16 cellular contexts compared by ENCODE assay signal in the genomic region with DNA sequence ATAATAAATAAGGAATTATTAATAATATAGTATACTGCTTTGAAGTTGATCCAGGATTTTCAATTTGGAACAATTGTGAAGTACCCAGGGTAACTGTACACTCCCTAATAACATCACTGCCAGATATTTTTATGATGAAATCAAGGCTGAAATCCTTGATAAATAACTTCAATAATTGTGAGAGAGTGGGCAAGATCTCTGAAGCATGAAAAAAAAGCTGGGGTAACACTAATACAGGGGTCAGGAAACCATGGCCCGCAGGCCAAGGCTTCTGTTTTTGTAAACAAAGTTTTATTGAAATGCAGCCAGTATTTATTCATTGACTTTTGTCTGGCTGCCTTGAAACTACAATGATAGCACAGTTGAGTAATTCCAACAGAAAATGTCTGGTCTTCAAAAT. TPM values are rescaled to one million over a fixed set of nuclear protein-coding genes. Genes with fewer than 3 reads are reported as not detected.
DNase-seq lines count a peak whose midpoint lies in the region; ATAC-seq, FAIRE-seq and TF ChIP-seq lines count a peak whose summit lies in the region.
"Had no signal": no experiment of that assay in that cellular context is flagged by ENCODE, and none has a peak within 500 bp of the region (broad histone marks: within the 10 kb centered on the region; RNA-seq: fewer than 3 reads in every experiment).

No MANE protein-coding gene starts in this region.

- POLR2A ChIA-PET in HepG2 (lab: Yijun Ruan, JAX), result no interaction called here

- in situ Hi-C loops in HepG2 (cut with HindIII; ENCODE audit: extremely low pct_ligation_motif_present, low pct_unique_long_range_greater_than_20kb), result no loop called here

- H3K36me3 ChIP-seq in liver (ENCODE audit: control insufficient read depth in 4 of 4, insufficient read depth in 3 of 4, low read depth in 1 of 4, low read length in 3 of 4), result peaks cover 0 to 5% (median 1%) of the 10 kb centered on the region in 4 donors
- H3K36me3 ChIP-seq in HepG2 (replicated peaks in 1 of 2; ENCODE audit: control insufficient read depth in 1 of 2, insufficient read depth in 2 of 2, low read length in 2 of 2), result no peaks in the 10 kb centered on the region
- H3K36me3 ChIP-seq in esophagus muscularis mucosa, result no peaks in the 10 kb centered on the region
- H3K36me3 ChIP-seq in osteoblast (ENCODE audit: insufficient read depth, low read length), result peaks cover 10% of the 10 kb centered on the region

- TF ChIP-seq EP300 in HepG2 (IDR thresholded peaks at IDR 0.05; ENCODE audit: low read depth in 2 of 2, low read length in 2 of 2) (no peak), HepG2 (CRISPR knock-in tag; IDR thresholded peaks at IDR 0.05; ENCODE audit: borderline replicate concordance) (no peak), esophagus muscularis mucosa (IDR thresholded peaks at IDR 0.05) (no peak)

- peaks cover 0 to 13% (median 4%) of the 10 kb centered on the region in 4 donors for H3K4me1 ChIP-seq in liver (ENCODE audit: control insufficient read depth in 4 of 4, insufficient read depth in 4 of 4, low read length in 3 of 4)
- H3K4me1 ChIP-seq in HepG2 (ENCODE audit: insufficient read depth, low read length), result no peaks in the 10 kb centered on the region
- peaks cover 26 to 57% (median 39%) of the 10 kb centered on the region in 4 donors for H3K4me1 ChIP-seq in esophagus muscularis mucosa
- H3K4me1 ChIP-seq in osteoblast (ENCODE audit: insufficient read depth, low read length), result peaks cover 17% of the 10 kb centered on the region

- no peak overlapping the region for H3K4me2 ChIP-seq in HepG2 (ENCODE audit: low read depth, low read length)
- no peak overlapping the region for H3K4me2 ChIP-seq in osteoblast (ENCODE audit: insufficient read depth, low read length)

- H3K79me2 ChIP-seq in HepG2 (ENCODE audit: insufficient read depth, low read length), result no peaks in the 10 kb centered on the region
- H3K79me2 ChIP-seq in osteoblast (ENCODE audit: insufficient read depth, low read length), result peaks cover 87% of the 10 kb centered on the region

- H2AFZ ChIP-seq in HepG2 (ENCODE audit: low read length), result no peak overlapping the region
- H2AFZ ChIP-seq in osteoblast (ENCODE audit: low read length), result no peak overlapping the region
- H2AFZ ChIP-seq: GM23248 had no signal

- intact Hi-C loops in HepG2 (cut with micrococcal nuclease; ENCODE audit: unreplicated experiment) (loop anchor here (1.0 to 2.0 kb wide), 3 partner anchors 39 to 153 kb away; no protein-coding TSS in a partner anchor), esophagus muscularis mucosa (cut with DNase I) (no loop called here)

- H4K20me1 ChIP-seq in HepG2 (ENCODE audit: insufficient read depth, low read length) (no peaks in the 10 kb centered on the region), osteoblast (ENCODE audit: insufficient read depth, low read length) (no peaks in the 10 kb centered on the region)

- H3K27ac ChIP-seq in liver (ENCODE audit: low read depth in 1 of 2, low read length in 2 of 2) (peak overlapping the region in 1 of 2 donors; percentile 8), HepG2 (ENCODE audit: extremely low read length, insufficient read depth, low read length) (no peak overlapping the region), esophagus muscularis mucosa (replicated peaks in 1 of 4) (peak overlapping the region in 3 of 4 donors; percentile 4 to 48 (median 25)), osteoblast (ENCODE audit: low read depth, low read length) (no peak overlapping the region)
- H3K27ac ChIP-seq: GM23248 had no signal

- TF ChIP-seq POLR2A in HepG2 (IDR thresholded peaks at IDR 0.05; ENCODE audit: insufficient read depth in 1 of 2, low read depth in 2 of 2, low read length in 2 of 2) (no peak), esophagus muscularis mucosa (IDR thresholded peaks at IDR 0.05; ENCODE audit: low read depth) (no peak)

- H3K4me3 ChIP-seq in liver (ENCODE audit: low read depth in 1 of 3, low read length in 3 of 3) (no peak overlapping the region), HepG2 (replicated peaks in 1 of 3; ENCODE audit: insufficient read depth in 1 of 3, low read depth in 2 of 3, low read length in 3 of 3) (no peak overlapping the region), esophagus muscularis mucosa (no peak overlapping the region), osteoblast (ENCODE audit: insufficient read depth, low read length) (no peak overlapping the region)
- H3K4me3 ChIP-seq: GM12878, GM23248 had no signal

- no peak overlapping the region for H3K9ac ChIP-seq in liver (ENCODE audit: low read depth in 1 of 2, low read length in 2 of 2)
- H3K9ac ChIP-seq in HepG2 (ENCODE audit: insufficient read depth, low read depth, low read length), result no peak overlapping the region
- H3K9ac ChIP-seq: GM23248 had no signal

- CTCF ChIA-PET in HepG2 (lab: Yijun Ruan, JAX; ENCODE audit: low intra/inter-chr PET ratio, low total read pairs), result interaction anchor here (1.2 kb wide), 1 partner anchor 119 kb away, joined by 4 read pairs; no protein-coding TSS in a partner anchor

- no peak for DNase-seq in HepG2 (ENCODE audit: low spot score)
- no peak for DNase-seq in esophagus muscularis mucosa (ENCODE audit: extremely low spot score)
- DNase-seq in pons (ENCODE audit: low spot score), result peak; percentile 55
- DNase-seq in frontal cortex (ENCODE audit: low spot score in 2 of 2), result no peak
- no peak for DNase-seq in osteoblast (ENCODE audit: insufficient read length, low spot score, missing footprints)
- DNase-seq in NCI-H146 treated with DMSO at 0.1 percent for 48 hours (lab: John Stamatoyannopoulos, UW; ENCODE audit: unreplicated experiment), result no peak
- no peak for DNase-seq in T-helper 1 cell
- DNase-seq: C1 segment of cervical spinal cord; Calu3; CD4-positive, alpha-beta T cell; DMS 273 treated with DMSO at 0.1 percent for 48 hours; GM23248 had no signal

- no TSS peak for BruUV-seq in HepG2 (replicated peaks; lab: Mats Ljungman, UMichigan)

- H3K9me3 ChIP-seq in liver (ENCODE audit: control insufficient read depth in 4 of 4, low read length in 3 of 4), result no peaks in the 10 kb centered on the region
- H3K9me3 ChIP-seq in HepG2 (ENCODE audit: low read length), result no peaks in the 10 kb centered on the region
- H3K9me3 ChIP-seq in esophagus muscularis mucosa, result no peaks in the 10 kb centered on the region
- H3K9me3 ChIP-seq in osteoblast (ENCODE audit: low read depth, low read length), result no peaks in the 10 kb centered on the region

- TF ChIP-seq RAD21 in liver (IDR thresholded peaks at IDR 0.05), result peak; percentile 17 to 18
- TF ChIP-seq RAD21 in HepG2 (CRISPR knock-in tag; IDR thresholded peaks at IDR 0.05), result no peak

- TF ChIP-seq CTCF in liver (IDR thresholded peaks at IDR 0.05; ENCODE audit: low read depth, low read length, missing input control), result no peak
- no peak for TF ChIP-seq CTCF in HepG2 (CRISPR knock-in tag; IDR thresholded peaks at IDR 0.05)
- TF ChIP-seq CTCF in esophagus muscularis mucosa (IDR thresholded peaks at IDR 0.05), result no peak
- TF ChIP-seq CTCF in osteoblast (IDR thresholded peaks at IDR 0.05; ENCODE audit: extremely low read depth, low read depth, low read length), result no peak

- ATAC-seq in HepG2, result no peak
- ATAC-seq: GM12878 had no signal

- H3K27me3 ChIP-seq in liver (ENCODE audit: control insufficient read depth in 4 of 4, insufficient read depth in 4 of 4, low read length in 3 of 4) (no peaks in the 10 kb centered on the region), HepG2 (ENCODE audit: control insufficient read depth in 1 of 2, insufficient read depth in 2 of 2, low read length in 2 of 2) (no peaks in the 10 kb centered on the region), esophagus muscularis mucosa (no peaks in the 10 kb centered on the region), osteoblast (ENCODE audit: insufficient read depth, low read length) (no peaks in the 10 kb centered on the region)

- no peak for FAIRE-seq in HepG2 (lab: Jason Lieb, UNC)
- no peak for FAIRE-seq in frontal cortex (lab: Jason Lieb, UNC)
- FAIRE-seq: GM12878, GM18507, H54 had no signal

- WGBS in liver, result 24% methylated on average over 1 of the region's 1 CpG
- WGBS in HepG2 (ENCODE audit: low lambda C conversion rate), result 96% methylated on average over 1 of the region's 1 CpG
- WGBS in esophagus muscularis mucosa, result 29% methylated on average over 1 of the region's 1 CpG

TF ChIP-seq in liver, 16 proteins besides CTCF, POLR2A, EP300 and RAD21 (continues in another document):
- TF ChIP-seq HNF4G (IDR thresholded peaks at IDR 0.05) (no peak), JUND (IDR thresholded peaks at IDR 0.05) (peak in 1 of 2 donors; percentile 13)

TF ChIP-seq in HepG2, 621 proteins besides CTCF, POLR2A, EP300 and RAD21 (continues in another document):
- no peak for TF ChIP-seq PITX1 (CRISPR knock-in tag; IDR thresholded peaks at IDR 0.05)

RNA-seq across cellular contexts. Expression of a gene that starts 41.6 kb away (rescaled TPM):
- total RNA-seq in liver (10 to 100 TPM in 1 of 2 donors, 1 to 10 TPM in 1; 5.0 to 14.0 TPM), HepG2 (2016; rRNA removed; fragmentation: Illumina TruSeq; extraction: Trizol) (2.5 and 3.7 TPM in 2 replicates), esophagus muscularis mucosa (10 to 100 TPM; 23.7 to 35.7 (median 25.6) TPM), frontal cortex (26.9 TPM), osteoblast (23.9 and 27.7 TPM in 2 replicates)
- polyA plus RNA-seq in liver (1 to 10 TPM; 3.6 to 4.2 TPM), HepG2 (2011; rRNA removed) (1.7 and 2.0 TPM in 2 replicates)
- 0.71 and 0.79 TPM in 2 replicates for total RNA-seq in HepG2 (2016; cell fraction: cytosol; rRNA removed; fragmentation: Illumina TruSeq; extraction: Trizol; ENCODE audit: low read depth)
- total RNA-seq in HepG2 (2016; cell fraction: insoluble cytoplasmic fraction; rRNA removed; fragmentation: Illumina TruSeq; extraction: Trizol), result 1.9 and 3.2 TPM in 2 replicates
- 1.7 and 3.0 TPM in 2 replicates for total RNA-seq in HepG2 (2016; cell fraction: membrane; rRNA removed; fragmentation: Illumina TruSeq; extraction: Trizol)
- 6.3 and 8.0 TPM in 2 replicates for total RNA-seq in HepG2 (2016; cell fraction: nucleus; rRNA removed; fragmentation: Illumina TruSeq; extraction: Trizol)
- polyA plus RNA-seq in HepG2 (2011; cell fraction: cytosol; rRNA removed), result 0.62 and 1.2 TPM in 2 replicates
- 2.9 and 3.1 TPM in 2 replicates for polyA plus RNA-seq in HepG2 (2011; cell fraction: nucleus; rRNA removed)
- polyA plus RNA-seq in HepG2 (2012), result 2.4 and 3.2 TPM in 2 replicates
- polyA plus RNA-seq in HepG2 (2016; cell fraction: cytosol; fragmentation: Illumina TruSeq; extraction: Trizol; ENCODE audit: low read depth), result 0.11 and 0.24 TPM in 2 replicates
- polyA plus RNA-seq in HepG2 (2016; cell fraction: insoluble cytoplasmic fraction; fragmentation: Illumina TruSeq; extraction: Trizol; ENCODE audit: low read depth), result 3.4 and 3.9 TPM in 2 replicates
- 0.50 and 0.65 TPM in 2 replicates for polyA plus RNA-seq in HepG2 (2016; cell fraction: membrane; fragmentation: Illumina TruSeq; extraction: Trizol; ENCODE audit: low read depth)
- 5.9 and 6.9 TPM in 2 replicates for polyA plus RNA-seq in HepG2 (2016; cell fraction: nucleus; fragmentation: Illumina TruSeq; extraction: Trizol; ENCODE audit: insufficient read depth, low read depth)
- 1.7 and 3.5 TPM in 2 replicates for polyA minus RNA-seq in HepG2 (2011; rRNA and poly(A)+ RNA removed; ENCODE audit: low replicate concordance)
- polyA minus RNA-seq in HepG2 (2011; cell fraction: cytosol; rRNA and poly(A)+ RNA removed), result 2.7 and 6.6 TPM in 2 replicates
- polyA minus RNA-seq in HepG2 (2011; cell fraction: nucleus; rRNA and poly(A)+ RNA removed), result 9.8 and 12.8 TPM in 2 replicates

Comparison
In these comparisons a context has a peak if more than half of its experiments do, and no peak if none do; other contexts are left out.
1. H3K27ac ChIP-seq: peak in esophagus muscularis mucosa (3 of 4); none in HepG2 (single experiment) and osteoblast (single experiment).